1 cellular context compared by ENCODE assay signal in genomic region chr6:72554761-72555221, GRCh38.
TF ChIP-seq lines count a peak whose summit lies in the region.

No MANE protein-coding gene starts in this region.

TF ChIP-seq in IMR-90, 13 proteins besides CTCF, POLR2A, EP300 and RAD21 (continued from another document):
- no peak for TF ChIP-seq USF2 (IDR thresholded peaks at IDR 0.05; ENCODE audit: low read depth, low read length)
